ENCODE assay signal across 27 cellular contexts in the genomic region with DNA sequence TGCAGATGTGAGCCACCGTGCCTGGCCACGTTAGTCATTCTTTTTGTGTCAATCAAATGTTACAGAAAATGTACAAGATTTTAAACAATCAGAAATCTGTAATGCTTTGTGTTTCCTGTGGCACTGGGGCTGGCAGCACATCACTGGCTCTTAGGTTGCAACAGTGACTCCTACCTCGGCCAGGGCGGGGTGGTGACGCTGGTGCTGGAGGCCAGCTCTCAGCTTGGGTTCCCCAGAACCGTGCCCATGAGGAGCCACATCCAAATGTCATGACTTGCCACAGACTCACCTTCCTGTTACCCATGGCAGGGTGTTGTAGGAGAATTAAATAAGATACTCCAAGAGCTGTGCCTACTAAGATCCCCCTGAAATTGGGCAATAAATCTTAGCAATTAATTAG.
"Had no signal": no experiment of that assay in that cellular context is flagged by ENCODE, and none has a peak within 500 bp of the region (broad histone marks: within the 10 kb centered on the region; RNA-seq: fewer than 3 reads in every experiment).

No MANE protein-coding gene starts in this region.

- H3K27ac ChIP-seq: brain microvascular endothelial cell, Peyer's patch, SJCRH30, SK-N-MC had no signal

- H3K36me3 ChIP-seq: brain microvascular endothelial cell, Peyer's patch, SJCRH30 had no signal

- DNase-seq: activated CD4-positive, alpha-beta T cell treated with anti-CD3 and anti-CD28 coated beads, Interleukin-2, amount 10 ng/mL, durations not matched to agents 7 days and 5 days; activated CD4-positive, alpha-beta T cell treated with anti-CD3 and anti-CD28 coated beads, Interleukin-2, amount 50 U/mL, for 48 hours; activated CD8-positive, alpha-beta T cell treated with anti-CD3 and anti-CD28 coated beads, Interleukin-2, amount 10 ng/mL, durations not matched to agents 7 days and 5 days; activated naive CD4-positive, alpha-beta T cell; activated naive CD4-positive, alpha-beta T cell treated with anti-CD3 and anti-CD28 coated beads, Interleukin-2, amount 50 U/mL, for 16 hours; activated naive CD8-positive, alpha-beta T cell treated with anti-CD3 and anti-CD28 coated beads for 36 hours; activated T-cell treated with anti-CD3 and anti-CD28 coated beads for 4 hours; activated T-cell treated with anti-CD3 and anti-CD28 coated beads, Interleukin-2, amount 50 U/mL, for 48 hours; amniotic stem cell; aorta; brain microvascular endothelial cell; central memory CD4-positive, alpha-beta T cell; Karpas-422; KBM-7; NCI-H1105; NCI-H1417 treated with DMSO at 0.1 percent for 48 hours; NCI-H187 treated with DMSO at 0.1 percent for 48 hours; NCI-H2081; NCI-H226; NCI-H446 treated with DMSO at 0.1 percent for 48 hours; NCI-H524 treated with DMSO at 0.1 percent for 48 hours; PC-3; Peyer's patch; SHP77; SJCRH30; T1000 had no signal

- H3K27me3 ChIP-seq: brain microvascular endothelial cell, Peyer's patch had no signal

- H3K4me1 ChIP-seq: Peyer's patch, SJCRH30 had no signal

- H3K36me3 Mint-ChIP-seq: activated naive CD8-positive, alpha-beta T cell treated with anti-CD3 and anti-CD28 coated beads for 36 hours had no signal

- H3K4me3 ChIP-seq: Peyer's patch, SJCRH30, SK-N-MC had no signal

- H3K4me1 Mint-ChIP-seq: activated CD4-positive, alpha-beta T cell treated with anti-CD3 and anti-CD28 coated beads, Interleukin-2, amount 10 ng/mL, durations not matched to agents 7 days and 5 days; activated naive CD8-positive, alpha-beta T cell treated with anti-CD3 and anti-CD28 coated beads for 36 hours had no signal

- H3K27me3 Mint-ChIP-seq: activated CD4-positive, alpha-beta T cell treated with anti-CD3 and anti-CD28 coated beads, Interleukin-2, amount 10 ng/mL, durations not matched to agents 7 days and 5 days; activated naive CD8-positive, alpha-beta T cell treated with anti-CD3 and anti-CD28 coated beads for 36 hours had no signal

- H3K27ac Mint-ChIP-seq: activated CD4-positive, alpha-beta T cell treated with anti-CD3 and anti-CD28 coated beads, Interleukin-2, amount 10 ng/mL, durations not matched to agents 7 days and 5 days; activated CD8-positive, alpha-beta T cell treated with anti-CD3 and anti-CD28 coated beads, Interleukin-2, amount 10 ng/mL, durations not matched to agents 7 days and 5 days; activated naive CD8-positive, alpha-beta T cell treated with anti-CD3 and anti-CD28 coated beads for 36 hours had no signal

- ATAC-seq: activated CD8-positive, alpha-beta T cell treated with anti-CD3 and anti-CD28 coated beads, Interleukin-2, amount 10 ng/mL, durations not matched to agents 7 days and 5 days; PC-3 had no signal

- H3K4me3 Mint-ChIP-seq: activated CD4-positive, alpha-beta T cell treated with anti-CD3 and anti-CD28 coated beads, Interleukin-2, amount 10 ng/mL, durations not matched to agents 7 days and 5 days; activated CD8-positive, alpha-beta T cell treated with anti-CD3 and anti-CD28 coated beads, Interleukin-2, amount 10 ng/mL, durations not matched to agents 7 days and 5 days; activated naive CD8-positive, alpha-beta T cell treated with anti-CD3 and anti-CD28 coated beads for 36 hours had no signal
